33 cellular contexts compared by ENCODE assay signal in the genomic region with DNA sequence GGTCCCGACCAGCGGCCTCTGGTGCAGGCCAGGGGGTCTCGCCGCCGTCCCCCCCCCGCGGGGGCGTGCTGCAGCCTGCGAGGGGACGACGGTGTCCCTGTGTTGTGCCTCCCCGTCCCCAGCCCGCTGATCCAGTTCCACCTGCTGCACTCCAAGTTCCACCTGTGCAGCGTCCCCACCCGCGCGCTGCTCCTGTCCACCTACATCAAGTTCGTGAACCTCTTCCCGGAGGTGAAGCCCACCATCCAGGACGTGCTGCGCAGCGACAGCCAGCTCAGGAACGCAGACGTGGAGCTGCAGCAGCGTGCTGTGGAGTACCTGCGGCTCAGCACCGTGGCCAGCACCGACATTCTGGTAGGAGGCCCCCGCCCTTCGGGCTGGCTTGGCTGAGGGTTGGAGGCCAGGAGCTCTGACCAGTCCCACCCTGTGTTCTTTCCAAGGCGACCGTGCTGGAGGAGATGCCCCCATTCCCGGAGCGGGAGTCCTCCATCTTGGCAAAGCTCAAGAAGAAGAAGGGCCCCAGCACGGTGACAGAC. TPM values are rescaled to one million over a fixed set of nuclear protein-coding genes. Genes with fewer than 3 reads are reported as not detected.
A peak's percentile ranks its signal among the peaks of the same experiment; 100 is the strongest.
DNase-seq lines count a peak whose midpoint lies in the region; ATAC-seq, FAIRE-seq and TF ChIP-seq lines count a peak whose summit lies in the region.
"Had no signal": no experiment of that assay in that cellular context is flagged by ENCODE, and none has a peak within 500 bp of the region (broad histone marks: within the 10 kb centered on the region; RNA-seq: fewer than 3 reads in every experiment).

No MANE protein-coding gene starts in this region.

- CTCF ChIA-PET in A549 (lab: Yijun Ruan, JAX) (interaction anchor here (0.7 to 1.5 kb wide), 5 partner anchors 9 to 57 kb away, joined by 3 to 4 read pairs (median 3); no protein-coding TSS in a partner anchor), OCI-LY7 (lab: Charles Lee; ENCODE audit: unreplicated experiment) (no interaction called here)

- BruUV-seq in OCI-LY7 (replicated peaks; lab: Mats Ljungman, UMichigan), result no TSS peak

- H3K27me3 Mint-ChIP-seq in activated naive CD4-positive, alpha-beta T cell treated with anti-CD3 and anti-CD28 coated beads, Interleukin-2, amount 50 U/mL, for 24 hours, result no peaks in the 10 kb centered on the region
- no peaks in the 10 kb centered on the region for H3K27me3 Mint-ChIP-seq in chondrocyte (ENCODE audit: low read depth)
- H3K27me3 Mint-ChIP-seq: CD4-positive, alpha-beta memory T cell; CD4-positive, CD25-positive, alpha-beta regulatory T cell; CD8-positive, alpha-beta memory T cell had no signal

- TF ChIP-seq POLR2A in A549 (IDR thresholded peaks at IDR 0.05; ENCODE audit: low read length), result 0 out of 2 replicates have a peak, but pooled peaks have one; percentile 9

- TF ChIP-seq EP300 in A549 (IDR thresholded peaks at IDR 0.05) (no peak), Ishikawa (IDR thresholded peaks at IDR 0.05; ENCODE audit: borderline replicate concordance) (no peak)

- ATAC-seq in A549 (no peak), GM21529 (IDR thresholded peaks at IDR 0.05; ENCODE audit: unreplicated experiment) (no peak)
- ATAC-seq: GM12878 had no signal

- peaks cover 10% of the 10 kb centered on the region for H3K4me1 Mint-ChIP-seq in activated naive CD4-positive, alpha-beta T cell treated with anti-CD3 and anti-CD28 coated beads, Interleukin-2, amount 50 U/mL, for 24 hours
- peaks cover 3% of the 10 kb centered on the region for H3K4me1 Mint-ChIP-seq in chondrocyte (ENCODE audit: low read depth)

- H3K9me3 ChIP-seq in A549 (no peaks in the 10 kb centered on the region), OCI-LY7 (ENCODE audit: low read length) (no peaks in the 10 kb centered on the region)
- H3K9me3 ChIP-seq: BE2C, BLaER1 had no signal

- no peak for TF ChIP-seq CTCF in A549 (IDR thresholded peaks at IDR 0.05)
- TF ChIP-seq CTCF in chondrocyte (IDR thresholded peaks at IDR 0.05), result no peak
- no peak for TF ChIP-seq CTCF in OCI-LY7 (conservative IDR thresholded peaks at IDR 0.05; ENCODE audit: low read length)

- no peaks in the 10 kb centered on the region for H3K9me2 ChIP-seq in OCI-LY7 (ENCODE audit: insufficient read depth, low read length)

- WGBS in A549 (ENCODE audit: missing lambda C conversion rate), result 86% methylated on average over 35 of the region's 35 CpGs

- no peaks in the 10 kb centered on the region for H3K4me1 ChIP-seq in A549
- no peaks in the 10 kb centered on the region for H3K4me1 ChIP-seq in OCI-LY7 (ENCODE audit: insufficient read depth, low read length, poor library complexity, severe bottlenecking)

- H3K27ac Mint-ChIP-seq in activated naive CD4-positive, alpha-beta T cell treated with anti-CD3 and anti-CD28 coated beads, Interleukin-2, amount 50 U/mL, for 24 hours, result peak overlapping the region; percentile 41
- H3K27ac Mint-ChIP-seq in chondrocyte (ENCODE audit: unreplicated experiment), result no peak overlapping the region
- H3K27ac Mint-ChIP-seq: CD14-positive monocyte; CD4-positive, alpha-beta memory T cell; CD4-positive, CD25-positive, alpha-beta regulatory T cell had no signal

- POLR2A ChIA-PET in A549 (lab: Yijun Ruan, JAX), result no interaction called here
- POLR2A ChIA-PET in OCI-LY7 (lab: Charles Lee), result no interaction called here

- no peak overlapping the region for H3K4me3 Mint-ChIP-seq in activated naive CD4-positive, alpha-beta T cell treated with anti-CD3 and anti-CD28 coated beads, Interleukin-2, amount 50 U/mL, for 24 hours
- H3K4me3 Mint-ChIP-seq in chondrocyte (ENCODE audit: unreplicated experiment), result no peak overlapping the region
- H3K4me3 Mint-ChIP-seq: CD14-positive monocyte; CD4-positive, alpha-beta memory T cell; CD4-positive, CD25-positive, alpha-beta regulatory T cell; CD8-positive, alpha-beta memory T cell had no signal

- H3K27ac ChIP-seq in A549 (no peak overlapping the region), OCI-LY7 (ENCODE audit: low read depth, low read length, poor library complexity, severe bottlenecking) (no peak overlapping the region)
- H3K27ac ChIP-seq: 22Rv1 had no signal

- H3K79me2 ChIP-seq in OCI-LY7 (ENCODE audit: insufficient read depth, low read depth, low read length), result no peaks in the 10 kb centered on the region

- DNase-seq in activated naive CD4-positive, alpha-beta T cell (lab: John Stamatoyannopoulos, UW), result no peak
- no peak for DNase-seq in A549 (ENCODE audit: low read depth in 1 of 2, low spot score in 1 of 2)
- peak; percentile 92 for DNase-seq in chondrocyte (ENCODE audit: low spot score)
- no peak for DNase-seq in OCI-M2 (lab: John Stamatoyannopoulos, UW; ENCODE audit: unreplicated experiment)
- DNase-seq in OCI-LY7 (ENCODE audit: low spot score), result no peak
- DNase-seq: ACHN; BE2C; C1 segment of cervical spinal cord; CD4-positive, alpha-beta memory T cell; CD4-positive, CD25-positive, alpha-beta regulatory T cell; CD8-positive, alpha-beta memory T cell; COR-L47; DMS 273 treated with DMSO at 0.1 percent for 48 hours; DMS153; DMS53; DMS79; DND-41; EL; GDM1 had no signal

- TF ChIP-seq RAD21 in A549 (conservative IDR thresholded peaks at IDR 0.05 in 1 of 2, IDR thresholded peaks at IDR 0.05 in 1 of 2), result no peak
- TF ChIP-seq RAD21 in Ishikawa (IDR thresholded peaks at IDR 0.05; ENCODE audit: low read depth), result no peak

- H3K4me2 ChIP-seq in A549 (no peak overlapping the region), OCI-LY7 (ENCODE audit: low read length) (no peak overlapping the region)
- H3K4me2 ChIP-seq: BLaER1 had no signal

- no peak overlapping the region for H2AFZ ChIP-seq in OCI-LY7 (ENCODE audit: low read length)

- peaks cover 32% of the 10 kb centered on the region for H3K36me3 ChIP-seq in OCI-LY7 (ENCODE audit: insufficient read depth, low read length)

- intact Hi-C loops in OCI-LY7 (cut with micrococcal nuclease; ENCODE audit: unreplicated experiment), result no loop called here

- no peaks in the 10 kb centered on the region for H4K20me1 ChIP-seq in OCI-LY7 (ENCODE audit: insufficient read depth, low read length)

- no peaks in the 10 kb centered on the region for H3K9me3 Mint-ChIP-seq in activated naive CD4-positive, alpha-beta T cell treated with anti-CD3 and anti-CD28 coated beads, Interleukin-2, amount 50 U/mL, for 24 hours
- H3K9me3 Mint-ChIP-seq in chondrocyte (ENCODE audit: low read depth), result no peaks in the 10 kb centered on the region
- H3K9me3 Mint-ChIP-seq: CD8-positive, alpha-beta memory T cell had no signal

- H3K4me3 ChIP-seq in A549 (no peak overlapping the region), OCI-LY7 (ENCODE audit: low read depth, low read length, poor library complexity, severe bottlenecking) (no peak overlapping the region)
- H3K4me3 ChIP-seq: BLaER1, GM12878 had no signal

- FAIRE-seq in A549 (lab: Jason Lieb, UNC), result no peak
- FAIRE-seq: GM12878, GM12892, GM18507 had no signal

- H3K36me3 Mint-ChIP-seq in activated naive CD4-positive, alpha-beta T cell treated with anti-CD3 and anti-CD28 coated beads, Interleukin-2, amount 50 U/mL, for 24 hours, result peaks cover 5% of the 10 kb centered on the region
- H3K36me3 Mint-ChIP-seq in chondrocyte (ENCODE audit: low read depth), result peaks cover 22% of the 10 kb centered on the region

TF ChIP-seq in A549, 52 proteins besides CTCF, POLR2A, EP300 and RAD21 (continues in another document):
- TF ChIP-seq RFX5 (IDR thresholded peaks at IDR 0.05) (no peak), ZFP36 (IDR thresholded peaks at IDR 0.05; ENCODE audit: borderline replicate concordance, partially characterized antibody) (no peak), KDM5A (IDR thresholded peaks at IDR 0.05) (no peak), NFE2L2 (conservative IDR thresholded peaks at IDR 0.05; ENCODE audit: low read length) (no peak), EHMT2 (IDR thresholded peaks at IDR 0.05; ENCODE audit: low read depth) (no peak), MAFK (IDR thresholded peaks at IDR 0.05; ENCODE audit: partially characterized antibody) (no peak), SREBF2 (IDR thresholded peaks at IDR 0.05) (no peak)
- TF ChIP-seq, protein P1, sequence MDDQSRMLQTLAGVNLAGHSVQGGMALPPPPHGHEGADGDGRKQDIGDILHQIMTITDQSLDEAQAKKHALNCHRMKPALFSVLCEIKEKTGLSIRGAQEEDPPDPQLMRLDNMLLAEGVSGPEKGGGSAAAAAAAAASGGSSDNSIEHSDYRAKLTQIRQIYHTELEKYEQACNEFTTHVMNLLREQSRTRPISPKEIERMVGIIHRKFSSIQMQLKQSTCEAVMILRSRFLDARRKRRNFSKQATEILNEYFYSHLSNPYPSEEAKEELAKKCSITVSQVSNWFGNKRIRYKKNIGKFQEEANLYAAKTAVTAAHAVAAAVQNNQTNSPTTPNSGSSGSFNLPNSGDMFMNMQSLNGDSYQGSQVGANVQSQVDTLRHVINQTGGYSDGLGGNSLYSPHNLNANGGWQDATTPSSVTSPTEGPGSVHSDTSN (IDR thresholded peaks at IDR 0.05), result no peak

TF ChIP-seq in Ishikawa, 13 proteins besides CTCF, POLR2A, EP300 and RAD21 (continues in another document):
- TF ChIP-seq ZBTB7A (IDR thresholded peaks at IDR 0.05; ENCODE audit: low read depth), result no peak

RNA-seq across cellular contexts. Expression of a gene that starts 42.8 kb away (rescaled TPM):
- polyA plus RNA-seq in A549 (2011; rRNA removed), result not detected in 2 replicates
- not detected in 2 replicates for polyA plus RNA-seq in A549 (2012; cell fraction: cytosol; rRNA removed)
- polyA plus RNA-seq in A549 (2012; cell fraction: nucleus; rRNA removed), result under 0.01 TPM in 1 of 2 replicates, not detected in the other
- not detected in 3 replicates for polyA plus RNA-seq in A549 (2017; fragmentation: RNase III; extraction: RNeasy Plus Mini Kit Qiagen cat#74134 plus additional on column Dnase treatment)
- 0.08 TPM in 1 of 2 replicates, not detected in the other for polyA minus RNA-seq in A549 (2011; rRNA and poly(A)+ RNA removed)
- not detected in 3 replicates for total RNA-seq in chondrocyte
- total RNA-seq in OCI-LY7 (2014; rRNA removed; shearing (Covaris generic)), result not detected in 2 replicates
- total RNA-seq in OCI-LY7 (2022), result not detected in 2 replicates
- total RNA-seq: A172; A673; CD4-positive, alpha-beta memory T cell; CD4-positive, CD25-positive, alpha-beta regulatory T cell; CD8-positive, alpha-beta memory T cell; Daoy; G401 had no signal
- polyA plus RNA-seq: AG04450; CD14-positive monocyte; CD8-positive, alpha-beta memory T cell had no signal
